Comparison of ENCODE assay signal across 32 cellular contexts in genomic region chr1:203033917-203034316, GRCh38. TPM values are rescaled to one million over a fixed set of nuclear protein-coding genes. Genes with fewer than 3 reads are reported as not detected.
DNase-seq lines count a peak whose midpoint lies in the region; ATAC-seq and TF ChIP-seq lines count a peak whose summit lies in the region.
"Had no signal": no experiment of that assay in that cellular context is flagged by ENCODE, and none has a peak within 500 bp of the region (broad histone marks: within the 10 kb centered on the region; RNA-seq: fewer than 3 reads in every experiment).

No MANE protein-coding gene starts in this region.

- intact Hi-C loops in cardiac septum (cut with DNase I) (no loop called here), testis (cut with DNase I; ENCODE audit: low total_unique reads) (no loop called here), stomach (cut with DNase I; ENCODE audit: low total_unique reads) (no loop called here)

- H2BK120ac ChIP-seq in mesenchymal stem cell (ENCODE audit: low read depth, low read length) = no peak overlapping the region

- H2BK12ac ChIP-seq in mesenchymal stem cell (ENCODE audit: low read length in 2 of 2) = no peak overlapping the region

- no peak overlapping the region for H2BK5ac ChIP-seq in mesenchymal stem cell (ENCODE audit: low read depth, low read length, poor library complexity, severe bottlenecking)

- peak overlapping the region in 1 of 2 experiments; percentile 51 for H3K14ac ChIP-seq in mesenchymal stem cell (ENCODE audit: low read length in 2 of 2)

- no peak overlapping the region for H2AK5ac ChIP-seq in mesenchymal stem cell (ENCODE audit: low read length, severe bottlenecking)

- H3K18ac ChIP-seq in mesenchymal stem cell (ENCODE audit: low read depth in 1 of 2, low read length in 2 of 2) = no peak overlapping the region

- TF ChIP-seq CTCF in right atrium auricular region (IDR thresholded peaks at IDR 0.05) (no peak), testis (IDR thresholded peaks at IDR 0.05) (no peak), stomach (IDR thresholded peaks at IDR 0.05) (no peak)

- no peak overlapping the region for H3K4ac ChIP-seq in mesenchymal stem cell (ENCODE audit: low read depth in 1 of 2, low read length in 2 of 2)

- H3K27me3 ChIP-seq in right atrium auricular region = no peaks in the 10 kb centered on the region
- peaks cover 0 to 45% of the 10 kb centered on the region in 2 experiments for H3K27me3 ChIP-seq in mesenchymal stem cell (ENCODE audit: control insufficient read depth in 1 of 2, insufficient read depth in 1 of 2, low read length in 2 of 2)
- no peaks in the 10 kb centered on the region for H3K27me3 ChIP-seq in testis
- peaks cover 0 to 12% (median 0%) of the 10 kb centered on the region in 3 donors for H3K27me3 ChIP-seq in stomach

- no peak overlapping the region for H3K4me2 ChIP-seq in mesenchymal stem cell (ENCODE audit: low read length, poor library complexity, severe bottlenecking)
- H3K4me2 ChIP-seq: A549, KMS-11 had no signal

- no peak overlapping the region for H3K9ac ChIP-seq in mesenchymal stem cell (ENCODE audit: low read length)
- H3K9ac ChIP-seq: KMS-11 had no signal

- H3K4me1 ChIP-seq in right atrium auricular region (peaks cover 0 to 48% of the 10 kb centered on the region in 2 donors), mesenchymal stem cell (ENCODE audit: control insufficient read depth, insufficient read depth, low read depth, low read length) (peaks cover 19% of the 10 kb centered on the region), testis (no peaks in the 10 kb centered on the region), stomach (peaks cover 0 to 36% (median 14%) of the 10 kb centered on the region in 4 donors)
- H3K4me1 ChIP-seq: Caco-2 had no signal

- H4K8ac ChIP-seq in mesenchymal stem cell (ENCODE audit: low read length) = no peak overlapping the region

- H3K79me1 ChIP-seq in mesenchymal stem cell (replicated peaks; ENCODE audit: low read length, poor library complexity, severe bottlenecking) = no peaks in the 10 kb centered on the region

- H4K91ac ChIP-seq in mesenchymal stem cell (ENCODE audit: low read length) = no peak overlapping the region

- no peak overlapping the region for H2BK15ac ChIP-seq in mesenchymal stem cell (ENCODE audit: low read depth, poor library complexity, severe bottlenecking)

- 91% methylated on average over 2 of the region's 2 CpGs for WGBS in mesenchymal stem cell
- 90 to 96% methylated on average over 2 of the region's 2 CpGs for WGBS in testis, 2 donors
- 75 to 89% (median 86%) methylated on average over 2 of the region's 2 CpGs for WGBS in stomach, 5 donors

- H3K9me3 ChIP-seq in right atrium auricular region (no peaks in the 10 kb centered on the region), mesenchymal stem cell (ENCODE audit: control insufficient read depth, low read length) (no peaks in the 10 kb centered on the region), testis (no peaks in the 10 kb centered on the region), stomach (no peaks in the 10 kb centered on the region)
- H3K9me3 ChIP-seq: A549, Caco-2, SJSA1 had no signal

- H3K23ac ChIP-seq in mesenchymal stem cell (ENCODE audit: low read length in 2 of 2) = no peak overlapping the region

- no peak for TF ChIP-seq POLR2A in testis (IDR thresholded peaks at IDR 0.05)
- no peak for TF ChIP-seq POLR2A in stomach (IDR thresholded peaks at IDR 0.05)

- no peak for ATAC-seq in HG02970 (IDR thresholded peaks at IDR 0.05; ENCODE audit: low FRiP score, unreplicated experiment)
- ATAC-seq: A549; CD8-positive, alpha-beta T cell; GM12878 had no signal

- no peaks in the 10 kb centered on the region for H3K36me3 ChIP-seq in right atrium auricular region
- H3K36me3 ChIP-seq in mesenchymal stem cell (ENCODE audit: control insufficient read depth in 1 of 2, insufficient read depth in 2 of 2, low read depth in 1 of 2, low read length in 2 of 2) = peaks cover 0 to 7% of the 10 kb centered on the region in 2 experiments
- no peaks in the 10 kb centered on the region for H3K36me3 ChIP-seq in testis (ENCODE audit: low read depth, missing control alignments)
- no peaks in the 10 kb centered on the region for H3K36me3 ChIP-seq in stomach
- H3K36me3 ChIP-seq: SJSA1 had no signal

- peak; percentile 26 for DNase-seq in right atrium auricular region (ENCODE audit: low spot score)
- DNase-seq in cardiac septum (ENCODE audit: low spot score) = no peak
- DNase-seq in cerebellum (ENCODE audit: low spot score) = peak; percentile 2
- no peak for DNase-seq in mesenchymal stem cell
- peak; percentile 0 for DNase-seq in testis
- DNase-seq in stomach = no peak
- no peak for DNase-seq in NOMO-1 (lab: John Stamatoyannopoulos, UW; ENCODE audit: unreplicated experiment in 2 of 2)
- DNase-seq: AML-193; Caco-2; DMS79; EL; GDM1; GOT3; HCEC 1CT; NCI-H1048; NCI-H1417; NCI-H1694; NCI-H2029 treated with DMSO at 0.1 percent for 48 hours; NCI-H446 treated with DMSO at 0.1 percent for 48 hours; NCI-H526; NCI-H82; NK-92 treated with Interleukin-12 subunit alpha and Interleukin-12 subunit beta, amount 100 ng/mL, for 24 hours; Right ventricle myocardium superior had no signal

- no peak overlapping the region for H3K27ac ChIP-seq in right atrium auricular region
- no peak overlapping the region for H3K27ac ChIP-seq in mesenchymal stem cell (ENCODE audit: low read length, poor library complexity, severe bottlenecking)
- H3K27ac ChIP-seq in testis = no peak overlapping the region
- H3K27ac ChIP-seq in stomach = no peak overlapping the region
- H3K27ac ChIP-seq: A549, C4-2B, HL-60, KMS-11, SJSA1 had no signal

- peak overlapping the region; percentile 39 for H2AFZ ChIP-seq in mesenchymal stem cell (ENCODE audit: low read depth, low read length)

- no peak for TF ChIP-seq EP300 in stomach (IDR thresholded peaks at IDR 0.05)

- no peak overlapping the region for H3K4me3 ChIP-seq in right atrium auricular region
- H3K4me3 ChIP-seq in mesenchymal stem cell (ENCODE audit: insufficient read depth in 1 of 2, low read depth in 1 of 2, low read length in 2 of 2) = no peak overlapping the region
- H3K4me3 ChIP-seq in testis = no peak overlapping the region
- no peak overlapping the region for H3K4me3 ChIP-seq in stomach
- H3K4me3 ChIP-seq: A549, GM12878, SJSA1 had no signal

RNA-seq across cellular contexts. Expression of gene PPFIA4, which starts 7.6 kb away (rescaled TPM):
- total RNA-seq in right atrium auricular region (10 to 100 TPM; 16.3 to 19.2 TPM), cardiac septum (46.7 TPM), cerebellum (47.6 TPM), testis (10 to 100 TPM; 27.2 to 33.1 TPM), stomach (1 to 10 TPM in 2 of 5 donors, under 1 TPM in 2, not detected in 1; 0.29 to 2.2 (median 1.2) TPM)
- 0.66 TPM for polyA plus RNA-seq in mesenchymal stem cell (2013, experiment 1 of 2)
- polyA plus RNA-seq in mesenchymal stem cell (2013, experiment 2 of 2) = 1.1 TPM
- polyA plus RNA-seq in testis (ENCODE audit: insufficient read depth, low read depth, low replicate concordance) (6.6 TPM), stomach (under 1 TPM; 0.31 to 0.95 (median 0.37) TPM)
- total RNA-seq: SJSA1 had no signal
- polyA plus RNA-seq: IgD-negative memory B cell had no signal

RNA-seq across cellular contexts. Expression of gene TMEM183A, which starts 26.7 kb away (rescaled TPM):
- 10 to 100 TPM; 29.6 to 39.1 TPM for total RNA-seq in right atrium auricular region
- total RNA-seq in cardiac septum = 27.7 TPM
- total RNA-seq in cerebellum = 71.2 TPM
- polyA plus RNA-seq in mesenchymal stem cell (2013, experiment 1 of 2) = 42.3 TPM
- 43.2 TPM for polyA plus RNA-seq in mesenchymal stem cell (2013, experiment 2 of 2)
- 100 to 1,000 TPM; 129 to 135 TPM for total RNA-seq in testis
- polyA plus RNA-seq in testis (ENCODE audit: insufficient read depth, low read depth, low replicate concordance) = 114 TPM
- total RNA-seq in stomach = 100 to 1,000 TPM in 2 of 5 donors, 10 to 100 TPM in 3; 33.3 to 177 (median 77.2) TPM
- 10 to 100 TPM; 36.0 to 60.5 (median 52.1) TPM for polyA plus RNA-seq in stomach

RNA-seq across cellular contexts. Expression of gene MYOG, which starts 51.9 kb away (rescaled TPM):
- total RNA-seq in right atrium auricular region = not detected
- total RNA-seq in cardiac septum = 0.16 TPM
- not detected for total RNA-seq in cerebellum
- polyA plus RNA-seq in mesenchymal stem cell (2013, experiment 1 of 2) = not detected
- polyA plus RNA-seq in mesenchymal stem cell (2013, experiment 2 of 2) = not detected
- under 1 TPM; 0.25 to 0.47 TPM for total RNA-seq in testis
- 1.2 TPM for polyA plus RNA-seq in testis (ENCODE audit: insufficient read depth, low read depth, low replicate concordance)
- total RNA-seq in stomach = not detected
- not detected for polyA plus RNA-seq in stomach
- total RNA-seq: Caco-2; CD8-positive, alpha-beta T cell; GM12878; Right ventricle myocardium superior; SJSA1 had no signal
- polyA plus RNA-seq: A549, GM12878, IgD-negative memory B cell had no signal

Comparison
In these comparisons a context has a peak if more than half of its experiments do, and no peak if none do; other contexts are left out.
1. DNase-seq: peak in right atrium auricular region (single experiment), cerebellum (single experiment) and testis (single experiment); none in cardiac septum (single experiment), mesenchymal stem cell (single experiment), stomach (single experiment) and NOMO-1 (0 of 2).
2. RNA of gene PPFIA4, which starts 7.6 kb away (total RNA-seq): 47.6 TPM in cerebellum (single experiment), 46.7 TPM in cardiac septum (single experiment), 27.2 to 33.1 TPM in testis and 16.3 to 19.2 TPM in right atrium auricular region; 0.29 to 2.2 TPM in stomach; every median in the first group is over 4 times any median in the second.